Comparison of ENCODE assay signal across 10 cellular contexts in genomic region chr13:25281193-25281936, GRCh38. TPM values are rescaled to one million over a fixed set of nuclear protein-coding genes. Genes with fewer than 3 reads are reported as not detected.
DNase-seq lines count a peak whose midpoint lies in the region; ATAC-seq and TF ChIP-seq lines count a peak whose summit lies in the region.
"Had no signal": no experiment of that assay in that cellular context is flagged by ENCODE, and none has a peak within 500 bp of the region (broad histone marks: within the 10 kb centered on the region; RNA-seq: fewer than 3 reads in every experiment).

No MANE protein-coding gene starts in this region.

- H3K27me3 Mint-ChIP-seq in chondrocyte (ENCODE audit: low read depth), result no peaks in the 10 kb centered on the region

- H3K4me1 Mint-ChIP-seq in chondrocyte (ENCODE audit: low read depth), result peaks cover 39% of the 10 kb centered on the region

- H3K27ac Mint-ChIP-seq in chondrocyte (ENCODE audit: unreplicated experiment), result peak overlapping the region; percentile 34

- TF ChIP-seq CTCF in chondrocyte (IDR thresholded peaks at IDR 0.05), result no peak

- peak; percentile 77 for ATAC-seq in GM19395 (IDR thresholded peaks at IDR 0.05; ENCODE audit: unreplicated experiment)
- peak; percentile 53 for ATAC-seq in HG03280 (IDR thresholded peaks at IDR 0.05; ENCODE audit: unreplicated experiment)
- no peak for ATAC-seq in GM18517 (IDR thresholded peaks at IDR 0.05; ENCODE audit: unreplicated experiment)

- no peaks in the 10 kb centered on the region for H3K9me3 Mint-ChIP-seq in chondrocyte (ENCODE audit: low read depth)

- peaks cover 2% of the 10 kb centered on the region for H3K36me3 Mint-ChIP-seq in chondrocyte (ENCODE audit: low read depth)

- no peak overlapping the region for H3K4me3 Mint-ChIP-seq in chondrocyte (ENCODE audit: unreplicated experiment)

- DNase-seq in GDM1 (lab: John Stamatoyannopoulos, UW) (peak; percentile 52), chondrocyte (ENCODE audit: low spot score) (no peak), DMS53 (lab: John Stamatoyannopoulos, UW) (no peak), NCI-H1436 treated with DMSO at 0.1 percent for 48 hours (lab: John Stamatoyannopoulos, UW) (no peak), activated gamma-delta T cell treated with Interleukin-2 at 50 U/mL for 16 hours (no peak)
- DNase-seq: SHP77 treated with DMSO at 0.1 percent for 48 hours, upper lobe of left lung had no signal

RNA-seq across cellular contexts. Expression of gene MTMR6, which starts 5.9 kb away (rescaled TPM):
- total RNA-seq in chondrocyte, result 19.8 to 20.8 TPM (median 20.7 TPM) in 3 replicates

RNA-seq across cellular contexts. Expression of gene NUP58, which starts 20.1 kb away (rescaled TPM):
- total RNA-seq in chondrocyte, result 37.7 to 38.4 TPM (median 38.0 TPM) in 3 replicates
